ENCODE assay signal across 17 cellular contexts in genomic region chr5:113161806-113162205, GRCh38.
DNase-seq lines count a peak whose midpoint lies in the region; ATAC-seq and TF ChIP-seq lines count a peak whose summit lies in the region.
"Had no signal": no experiment of that assay in that cellular context is flagged by ENCODE, and none has a peak within 500 bp of the region (broad histone marks: within the 10 kb centered on the region; RNA-seq: fewer than 3 reads in every experiment).

No MANE protein-coding gene starts in this region.

- CTCF ChIA-PET in HEK293 (lab: Yijun Ruan, JAX): interaction anchor here (0.7 kb wide), 1 partner anchor 46 kb away, joined by 3 read pairs; no protein-coding TSS in a partner anchor

- no peak for TF ChIP-seq CTCF in HEK293 (tag by site-specific recombination; IDR thresholded peaks at IDR 0.05)
- no peak for TF ChIP-seq CTCF in foreskin keratinocyte (conservative IDR thresholded peaks at IDR 0.05)
- TF ChIP-seq CTCF in ovary (IDR thresholded peaks at IDR 0.05): no peak
- no peak for TF ChIP-seq CTCF in GM13976 (IDR thresholded peaks at IDR 0.05; ENCODE audit: borderline replicate concordance, control extremely low read depth, extremely low read depth, insufficient read depth, missing control alignments)

- TF ChIP-seq POLR2A in ovary (IDR thresholded peaks at IDR 0.05): no peak

- intact Hi-C loops in ovary (cut with DNase I): no loop called here

- peaks cover 14% of the 10 kb centered on the region; the same call in 1 of the 2 replicates for H3K4me1 ChIP-seq in HEK293 (ENCODE audit: control insufficient read depth, insufficient read depth, low read length)
- peaks cover 39% of the 10 kb centered on the region for H3K4me1 ChIP-seq in foreskin keratinocyte
- H3K4me1 ChIP-seq in ovary (ENCODE audit: insufficient read depth): peaks cover 38% of the 10 kb centered on the region
- H3K4me1 ChIP-seq in Karpas-422 (ENCODE audit: low read length): peaks cover 16% of the 10 kb centered on the region

- H3K9me3 ChIP-seq in HEK293 (ENCODE audit: control insufficient read depth, insufficient read depth, low read depth, low read length) (no peaks in the 10 kb centered on the region), ovary (no peaks in the 10 kb centered on the region), Karpas-422 (ENCODE audit: low read length) (no peaks in the 10 kb centered on the region)

- TF ChIP-seq EP300 in ovary (IDR thresholded peaks at IDR 0.05): no peak

- no peaks in the 10 kb centered on the region for H3K27me3 ChIP-seq in foreskin keratinocyte
- H3K27me3 ChIP-seq in ovary: no peaks in the 10 kb centered on the region
- no peaks in the 10 kb centered on the region for H3K27me3 ChIP-seq in Karpas-422 (ENCODE audit: low read length)

- H3K27ac ChIP-seq in HEK293 (ENCODE audit: extremely low read depth, low read depth, low read length) (no peak overlapping the region), foreskin keratinocyte (peak overlapping the region; percentile 54), ovary (peak overlapping the region in 1 of 2 donors; percentile 21), Karpas-422 (ENCODE audit: low read length) (no peak overlapping the region)
- H3K27ac ChIP-seq: coronary artery, VCaP had no signal

- H3K4me2 ChIP-seq in Karpas-422 (ENCODE audit: low read depth, low read length, poor library complexity, severe bottlenecking): no peak overlapping the region

- no peaks in the 10 kb centered on the region for H3K79me2 ChIP-seq in Karpas-422 (ENCODE audit: low read length)

- no peak overlapping the region for H3K9ac ChIP-seq in Karpas-422 (ENCODE audit: low read length)

- POLR2A ChIA-PET in HEK293 (lab: Yijun Ruan, JAX): no interaction called here

- peak; percentile 76 for ATAC-seq in foreskin keratinocyte
- ATAC-seq in GM18858 (IDR thresholded peaks at IDR 0.05; ENCODE audit: unreplicated experiment): no peak
- ATAC-seq in activated CD4-positive, CD25-positive, alpha-beta regulatory T cell treated with anti-CD3 and anti-CD28 coated beads, Interleukin-2, amount 50 U/mL, for 24 hours: no peak
- ATAC-seq: activated CD8-positive, alpha-beta T cell treated with anti-CD3 and anti-CD28 coated beads for 36 hours; activated T-cell treated with anti-CD3 and anti-CD28 coated beads, Interleukin-2, amount 50 U/mL, for 4 hours; K562; T-cell had no signal

- in situ Hi-C loops in GM13976 (cut with MboI; ENCODE audit: low sequenced_read_pairs, unreplicated experiment): no loop called here

- H2AFZ ChIP-seq in Karpas-422 (ENCODE audit: low read length): no peak overlapping the region

- H4K20me1 ChIP-seq in Karpas-422 (ENCODE audit: insufficient read depth, low read depth, low read length): no peaks in the 10 kb centered on the region

- H3K4me3 ChIP-seq in HEK293 (ENCODE audit: low read depth, low read length) (no peak overlapping the region), ovary (no peak overlapping the region), Karpas-422 (ENCODE audit: low read length) (no peak overlapping the region)
- H3K4me3 ChIP-seq: coronary artery, K562 had no signal

- DNase-seq in NCI-H69 (lab: John Stamatoyannopoulos, UW): peak; percentile 93
- DNase-seq in foreskin keratinocyte: peak; percentile 76 to 88
- peak in 3 of 5 donors; percentile 39 to 58 (median 46) for DNase-seq in ovary
- DNase-seq in GM13976 (ENCODE audit: low spot score): no peak
- DNase-seq in Karpas-422: no peak
- DNase-seq: activated CD8-positive, alpha-beta T cell treated with anti-CD3 and anti-CD28 coated beads for 36 hours; activated T-cell treated with anti-CD3 and anti-CD28 coated beads, Interleukin-2, amount 50 U/mL, for 4 hours; EL; foreskin melanocyte; stimulated activated CD4-positive, alpha-beta T cell treated with anti-CD3 and anti-CD28 coated beads, Interleukin-1b, Interleukin-23, amount 100 ng/mL, for 48 hours; T-cell had no signal

- 34 to 52% (median 39%) methylated on average over 6 of the region's 6 CpGs for WGBS in ovary, 3 donors

- no peaks in the 10 kb centered on the region for H3K9me2 ChIP-seq in Karpas-422 (replicated peaks; ENCODE audit: insufficient read depth, low read length)

- H3K36me3 ChIP-seq in HEK293 (ENCODE audit: control insufficient read depth in 2 of 2, insufficient read depth in 1 of 2, low read length in 2 of 2): no peaks in the 10 kb centered on the region
- H3K36me3 ChIP-seq in ovary: no peaks in the 10 kb centered on the region
- no peaks in the 10 kb centered on the region for H3K36me3 ChIP-seq in Karpas-422 (ENCODE audit: insufficient read depth, low read length)

TF ChIP-seq in HEK293, 187 proteins besides CTCF, POLR2A, EP300 and RAD21:
- peak; percentile 46; the same call in 1 of the 2 replicates for TF ChIP-seq ZNF366 (tag by site-specific recombination; conservative IDR thresholded peaks at IDR 0.05)
- TF ChIP-seq ZNF473 (tag by site-specific recombination; IDR thresholded peaks at IDR 0.05): no peak
- 0 out of 2 replicates have a peak, but pooled peaks have one; percentile 14 for TF ChIP-seq ZBTB20 (tag by site-specific recombination; IDR thresholded peaks at IDR 0.05)
- TF ChIP-seq ZNF777 (tag by site-specific recombination; IDR thresholded peaks at IDR 0.05; ENCODE audit: borderline replicate concordance): no peak
- no peak for TF ChIP-seq ZNF10 (tag by site-specific recombination; IDR thresholded peaks at IDR 0.05)
- 0 out of 2 replicates have a peak, but pooled peaks have one; percentile 8 for TF ChIP-seq ZNF394 (tag by site-specific recombination; IDR thresholded peaks at IDR 0.05; ENCODE audit: borderline replicate concordance)
- TF ChIP-seq ZNF311 (tag by site-specific recombination; IDR thresholded peaks at IDR 0.05; ENCODE audit: borderline replicate concordance): no peak
- TF ChIP-seq ZNF596 (tag by site-specific recombination; IDR thresholded peaks at IDR 0.05): peak; percentile 25; the same call in 1 of the 2 replicates
- TF ChIP-seq ZNF202 (tag by site-specific recombination; IDR thresholded peaks at IDR 0.05; ENCODE audit: borderline replicate concordance): no peak
- peak; percentile 56; the same call in 1 of the 2 replicates for TF ChIP-seq TRIM28 (IDR thresholded peaks at IDR 0.05; ENCODE audit: borderline replicate concordance, low read length)
- no peak for TF ChIP-seq KLF7 (tag by site-specific recombination; IDR thresholded peaks at IDR 0.05; ENCODE audit: borderline replicate concordance)
- TF ChIP-seq FEZF1 (tag by site-specific recombination; IDR thresholded peaks at IDR 0.05): peak; percentile 58
- no peak for TF ChIP-seq ZNF157 (tag by site-specific recombination; IDR thresholded peaks at IDR 0.05)
- no peak for TF ChIP-seq ZNF670 (tag by site-specific recombination; IDR thresholded peaks at IDR 0.05; ENCODE audit: low read depth)
- 0 out of 2 replicates have a peak, but pooled peaks have one; percentile 54 for TF ChIP-seq IKZF3 (tag by site-specific recombination; IDR thresholded peaks at IDR 0.05)
- no peak for TF ChIP-seq ZNF510 (tag by site-specific recombination; IDR thresholded peaks at IDR 0.05; ENCODE audit: insufficient replicate concordance)
- 0 out of 2 replicates have a peak, but pooled peaks have one; percentile 4 for TF ChIP-seq ZSCAN4 (tag by site-specific recombination; IDR thresholded peaks at IDR 0.05)
- TF ChIP-seq ZEB2 (tag by site-specific recombination; IDR thresholded peaks at IDR 0.05): no peak
TF ChIP-seq in HEK293: peak in this region for 8.

Comparison
In these comparisons a context has a peak if more than half of its experiments do, and no peak if none do; other contexts are left out.
1. DNase-seq: peak in NCI-H69 (single experiment), foreskin keratinocyte (2 of 2) and ovary (3 of 5); none in GM13976 (single experiment) and Karpas-422 (single experiment).